1 cellular context compared by ENCODE assay signal in genomic region chr1:52674497-52675384, GRCh38.
TF ChIP-seq lines count a peak whose summit lies in the region.

No MANE protein-coding gene starts in this region.

TF ChIP-seq in H1, 55 proteins besides CTCF, POLR2A, EP300 and RAD21:
- TF ChIP-seq SIX5 (IDR thresholded peaks at IDR 0.05; ENCODE audit: low read depth, low read length): no peak
TF ChIP-seq in H1: peak in this region for 0.
